Comparison of ENCODE assay signal across 11 cellular contexts in genomic region chr5:66247176-66247960, GRCh38.
DNase-seq lines count a peak whose midpoint lies in the region; TF ChIP-seq lines count a peak whose summit lies in the region.
"Had no signal": no experiment of that assay in that cellular context is flagged by ENCODE, and none has a peak within 500 bp of the region (broad histone marks: within the 10 kb centered on the region; RNA-seq: fewer than 3 reads in every experiment).

No MANE protein-coding gene starts in this region.

- H3K36me3 ChIP-seq in BJ (ENCODE audit: control insufficient read depth, insufficient read depth, low read length) (no peaks in the 10 kb centered on the region), testis (ENCODE audit: low read depth, missing control alignments) (no peaks in the 10 kb centered on the region)
- H3K36me3 ChIP-seq: tibial artery had no signal

- peak; percentile 67 for DNase-seq in BJ (ENCODE audit: low read depth)
- peak; percentile 20 for DNase-seq in LoVo (ENCODE audit: low spot score)
- DNase-seq in astrocyte of the spinal cord (ENCODE audit: low read depth, low spot score) = peak; percentile 67
- DNase-seq in kidney tubule cell (ENCODE audit: low spot score) = peak; percentile 65
- DNase-seq in activated CD8-positive, alpha-beta memory T cell treated with anti-CD3 and anti-CD28 coated beads, Interleukin-2, amount 50 U/mL, for 48 hours = no peak
- DNase-seq in DMS79 (lab: John Stamatoyannopoulos, UW) = no peak
- DNase-seq in NCI-H1417 treated with DMSO at 0.1 percent for 48 hours (lab: John Stamatoyannopoulos, UW) = no peak
- DNase-seq in testis = no peak
- DNase-seq: activated effector memory CD4-positive, alpha-beta T cell treated with anti-CD3 and anti-CD28 coated beads, Interleukin-2, amount 50 U/mL, for 16 hours; NCI-H2081 treated with DMSO at 0.1 percent for 48 hours; tibial artery had no signal

- in situ Hi-C loops in astrocyte of the spinal cord (cut with HindIII; ENCODE audit: low sequenced_read_pairs) = no loop called here

- POLR2A ChIA-PET in BJ (lab: Charles Lee) = no interaction called here

- no peak for TF ChIP-seq CTCF in BJ (IDR thresholded peaks at IDR 0.05; ENCODE audit: insufficient read depth, low read depth, low read length)
- no peak for TF ChIP-seq CTCF in astrocyte of the spinal cord (IDR thresholded peaks at IDR 0.05; ENCODE audit: low read depth, low read length)
- no peak for TF ChIP-seq CTCF in testis (IDR thresholded peaks at IDR 0.05)

- intact Hi-C loops in testis (cut with DNase I; ENCODE audit: low total_unique reads) = no loop called here

- no peaks in the 10 kb centered on the region for H3K4me1 ChIP-seq in testis
- H3K4me1 ChIP-seq: tibial artery had no signal

- H3K9me3 ChIP-seq in testis = no peaks in the 10 kb centered on the region
- H3K9me3 ChIP-seq: tibial artery had no signal

- H3K27ac ChIP-seq in testis = no peak overlapping the region
- H3K27ac ChIP-seq: tibial artery had no signal

- CTCF ChIA-PET in BJ (lab: Yijun Ruan, JAX) = no interaction called here

- WGBS in testis, 2 donors = 74 to 83% methylated on average over 4 of the region's 4 CpGs

- H3K4me3 ChIP-seq in BJ (ENCODE audit: low read depth, low read length) (no peak overlapping the region), astrocyte of the spinal cord (ENCODE audit: low read depth, low read length) (no peak overlapping the region), testis (no peak overlapping the region)
- H3K4me3 ChIP-seq: tibial artery had no signal

- H3K27me3 ChIP-seq in BJ (ENCODE audit: control insufficient read depth, insufficient read depth, low read length) = no peaks in the 10 kb centered on the region
- no peaks in the 10 kb centered on the region for H3K27me3 ChIP-seq in testis
- H3K27me3 ChIP-seq: tibial artery had no signal

- TF ChIP-seq POLR2A in testis (IDR thresholded peaks at IDR 0.05) = no peak

Comparison
In these comparisons a context has a peak if more than half of its experiments do, and no peak if none do; other contexts are left out.
1. DNase-seq: peak in BJ (single experiment), LoVo (single experiment), astrocyte of the spinal cord (single experiment) and kidney tubule cell (single experiment); none in activated CD8-positive, alpha-beta memory T cell treated with anti-CD3 and anti-CD28 coated beads, Interleukin-2, amount 50 U/mL, for 48 hours (single experiment), DMS79 (single experiment), NCI-H1417 treated with DMSO at 0.1 percent for 48 hours (single experiment) and testis (single experiment).